In the genomic region with DNA sequence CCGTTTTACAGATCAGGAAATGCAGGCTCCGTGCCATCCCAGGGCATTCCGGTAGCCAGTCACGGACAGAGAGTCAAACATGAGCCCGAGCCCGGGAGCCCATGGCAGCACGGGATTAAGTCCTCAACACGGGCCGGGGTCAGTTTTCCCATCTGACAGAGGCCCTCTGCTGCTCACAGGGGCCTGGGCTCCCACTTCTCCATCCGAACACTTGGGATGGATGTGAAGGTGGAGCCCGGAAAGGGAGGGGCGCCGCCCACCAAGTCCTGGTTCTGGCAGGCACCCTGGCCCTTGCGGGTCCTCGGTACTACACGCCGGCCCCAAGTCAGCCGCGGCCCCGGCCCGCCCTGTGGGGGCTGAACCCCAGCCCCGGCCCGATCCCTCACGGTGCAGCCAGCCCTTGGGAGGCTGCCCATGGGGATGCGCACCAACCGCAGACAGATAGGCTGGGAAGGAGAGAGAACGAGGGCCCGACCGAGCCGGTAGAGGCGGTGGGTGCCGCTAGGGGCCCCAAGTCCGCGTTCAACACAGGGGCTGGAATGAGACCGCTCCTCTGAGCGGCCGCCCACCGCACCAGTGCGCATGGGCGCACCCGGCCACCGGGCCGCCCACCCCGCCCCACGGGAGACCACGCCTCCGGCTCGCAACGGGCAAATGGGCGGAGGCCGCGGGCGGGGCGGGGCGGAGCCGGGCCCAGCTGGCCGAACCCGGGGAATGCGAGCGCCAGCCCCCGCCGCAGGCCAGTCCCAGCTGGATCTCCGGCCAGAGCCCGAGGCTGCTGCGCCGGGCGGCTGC, we compare ENCODE assay signal across 8 cellular contexts.
A peak's percentile ranks its signal among the peaks of the same experiment; 100 is the strongest.
DNase-seq lines count a peak whose midpoint lies in the region; ATAC-seq, FAIRE-seq and TF ChIP-seq lines count a peak whose summit lies in the region.

Gene CAPN5, plus strand, starts transcription at position 743 of the 795 bp plus-strand sequence. CDS start 17,916 bp downstream, outside the sequence.

- no peaks in the 10 kb centered on the region for H3K9me3 ChIP-seq in OCI-LY3 (ENCODE audit: insufficient read depth, low read length)
- H3K9me3 ChIP-seq in muscle layer of colon (ENCODE audit: low read length) = no peaks in the 10 kb centered on the region

- peak within 1 kb of the TSS; percentile 87 for H3K4me2 ChIP-seq in OCI-LY3 (ENCODE audit: low read length)

- no peaks in the 10 kb centered on the region for H3K79me2 ChIP-seq in OCI-LY3 (ENCODE audit: low read length)

- peak; percentile 66 for TF ChIP-seq POLR2A in erythroblast (IDR thresholded peaks at IDR 0.05; ENCODE audit: low read length)

- H4K20me1 ChIP-seq in OCI-LY3 (ENCODE audit: insufficient read depth, low read length) = no peaks in the 10 kb centered on the region

- peaks cover 16% of the 10 kb centered on the region for H3K4me1 ChIP-seq in OCI-LY3 (ENCODE audit: low read length)
- peaks cover 23% of the 10 kb centered on the region for H3K4me1 ChIP-seq in muscle layer of colon (ENCODE audit: insufficient read depth, low read length)

- H3K27ac ChIP-seq in OCI-LY3 (ENCODE audit: low read length) (no peak within 1 kb of the TSS), muscle layer of colon (ENCODE audit: low read depth, low read length) (peak within 1 kb of the TSS; percentile 89)

- TF ChIP-seq CTCF in D721Med (IDR thresholded peaks at IDR 0.05; ENCODE audit: insufficient read depth, missing control alignments) = peak; percentile 13
- TF ChIP-seq CTCF in OCI-LY3 (IDR thresholded peaks at IDR 0.05; ENCODE audit: low read depth, low read length) = peak; percentile 35

- H3K9ac ChIP-seq in OCI-LY3 (ENCODE audit: low read length) = peak within 1 kb of the TSS; percentile 73
- peak within 1 kb of the TSS; percentile 71 for H3K9ac ChIP-seq in muscle layer of colon (ENCODE audit: low read length)

- peak; percentile 96 for DNase-seq in D721Med (ENCODE audit: insufficient read length, low spot score)
- DNase-seq in HUDEP-2 (lab: John Stamatoyannopoulos, UW; ENCODE audit: unreplicated experiment in 76 of 76) = peak in 72 of 76 experiments; percentile 17 to 91 (median 77)
- peak; percentile 90 for DNase-seq in activated T-cell treated with anti-CD3 and anti-CD28 coated beads for 48 hours (ENCODE audit: low read depth)
- DNase-seq in erythroblast (lab: John Stamatoyannopoulos, UW) = peak; percentile 89 to 94
- peak; percentile 91 for DNase-seq in stimulated activated CD8-positive, alpha-beta memory T cell treated with anti-CD3 and anti-CD28 coated beads, Interleukin-4, amount 100 ng/mL, for 48 hours

- no peak for FAIRE-seq in D721Med (lab: Jason Lieb, UNC)

- peak; percentile 90 for ATAC-seq in GM21390 (IDR thresholded peaks at IDR 0.05; ENCODE audit: unreplicated experiment)

- H3K36me3 ChIP-seq in OCI-LY3 (replicated peaks; ENCODE audit: low read depth, low read length) (no peaks in the 10 kb centered on the region), muscle layer of colon (ENCODE audit: insufficient read depth, low read length) (no peaks in the 10 kb centered on the region)

- H3K4me3 ChIP-seq in OCI-LY3 (ENCODE audit: low read length) = peak within 1 kb of the TSS; percentile 85
- peak within 1 kb of the TSS; percentile 79 to 92 for H3K4me3 ChIP-seq in muscle layer of colon (ENCODE audit: low read depth in 1 of 2, low read length in 2 of 2)

- H3K27me3 ChIP-seq in OCI-LY3 (ENCODE audit: low read depth, low read length) (peaks cover 16% of the 10 kb centered on the region), muscle layer of colon (ENCODE audit: control insufficient read depth in 1 of 2, insufficient read depth in 2 of 2, low read length in 2 of 2) (no peaks in the 10 kb centered on the region)

- peak within 1 kb of the TSS; percentile 81 for H2AFZ ChIP-seq in OCI-LY3 (ENCODE audit: low read depth, low read length)
